7 cellular contexts compared by ENCODE assay signal in the genomic region with DNA sequence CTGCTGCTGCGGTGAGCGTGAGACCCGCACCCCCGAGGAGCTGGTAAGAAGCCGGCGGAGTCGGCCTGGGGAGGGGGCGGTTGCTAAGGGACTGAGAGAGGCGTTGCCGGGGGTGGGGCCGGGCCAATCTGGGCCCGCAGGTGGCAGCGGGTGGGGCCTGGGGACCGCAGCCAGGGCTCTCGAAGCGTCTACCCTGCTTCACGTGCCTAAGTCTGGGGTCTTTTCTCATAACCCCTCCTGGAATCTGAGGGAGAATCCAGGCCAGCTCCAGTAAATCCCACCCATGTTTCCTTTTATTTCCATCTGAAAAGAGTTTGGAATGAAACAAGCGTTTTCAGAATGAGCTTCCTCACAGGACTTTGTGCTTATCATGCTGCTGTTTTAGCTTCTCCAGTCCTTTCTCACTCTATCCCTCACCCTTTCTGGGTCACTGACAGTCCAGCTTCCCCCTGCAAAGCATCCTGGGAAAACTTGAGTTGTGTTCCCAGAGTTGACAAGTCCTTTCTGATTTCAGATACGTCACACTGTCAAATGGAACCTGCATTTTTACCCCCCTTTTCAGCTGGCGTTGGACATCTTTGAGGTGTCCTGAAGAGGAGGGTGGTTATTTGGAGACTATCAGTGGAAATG. TPM values are rescaled to one million over a fixed set of nuclear protein-coding genes. Genes with fewer than 3 reads are reported as not detected.
A peak's percentile ranks its signal among the peaks of the same experiment; 100 is the strongest.
DNase-seq lines count a peak whose midpoint lies in the region; ATAC-seq and TF ChIP-seq lines count a peak whose summit lies in the region.

No MANE protein-coding gene starts in this region.

- TF ChIP-seq CTCF in activated CD8-positive, alpha-beta T cell treated with anti-CD3 and anti-CD28 coated beads for 36 hours (IDR thresholded peaks at IDR 0.05), result no peak

- no peaks in the 10 kb centered on the region for H3K27me3 Mint-ChIP-seq in activated CD8-positive, alpha-beta T cell treated with anti-CD3 and anti-CD28 coated beads for 36 hours

- peaks cover 11% of the 10 kb centered on the region for H3K36me3 Mint-ChIP-seq in activated CD8-positive, alpha-beta T cell treated with anti-CD3 and anti-CD28 coated beads for 36 hours (ENCODE audit: low read depth)

- intact Hi-C loops in activated CD8-positive, alpha-beta T cell treated with anti-CD3 and anti-CD28 coated beads for 36 hours (cut with micrococcal nuclease), result no loop called here
- intact Hi-C loops in Right ventricle myocardium superior (cut with DNase I), result no loop called here

- H3K4me1 Mint-ChIP-seq in activated CD8-positive, alpha-beta T cell treated with anti-CD3 and anti-CD28 coated beads for 36 hours (ENCODE audit: low read depth), result peaks cover 52% of the 10 kb centered on the region

- H3K9me3 Mint-ChIP-seq in activated CD8-positive, alpha-beta T cell treated with anti-CD3 and anti-CD28 coated beads for 36 hours, result no peaks in the 10 kb centered on the region

- CTCF ChIA-PET in activated CD8-positive, alpha-beta T cell treated with anti-CD3 and anti-CD28 coated beads for 36 hours (lab: Charles Lee), result interaction anchor here (1.5 to 2.1 kb wide), 5 partner anchors 21 to 101 kb away, joined by 3 to 7 read pairs (median 5); no protein-coding TSS in a partner anchor

- H3K27ac Mint-ChIP-seq in activated CD8-positive, alpha-beta T cell treated with anti-CD3 and anti-CD28 coated beads for 36 hours, result peak overlapping the region; percentile 89

- peak; percentile 26 for DNase-seq in GM04503 (ENCODE audit: low read depth)
- no peak for DNase-seq in activated CD8-positive, alpha-beta T cell treated with anti-CD3 and anti-CD28 coated beads for 36 hours
- no peak for DNase-seq in Right ventricle myocardium superior
- DNase-seq in pons (ENCODE audit: low spot score), result peak; percentile 80
- DNase-seq in ecto neural progenitor cell (ENCODE audit: low spot score), result no peak

- ATAC-seq in GM21381 (IDR thresholded peaks at IDR 0.05; ENCODE audit: unreplicated experiment), result peak; percentile 42
- ATAC-seq in HG03571 (IDR thresholded peaks at IDR 0.05; ENCODE audit: unreplicated experiment), result peak; percentile 27
- ATAC-seq in activated CD8-positive, alpha-beta T cell treated with anti-CD3 and anti-CD28 coated beads for 36 hours, result peak; percentile 37
- peak; percentile 40 for ATAC-seq in Right ventricle myocardium superior (ENCODE audit: poor library complexity)

- POLR2A ChIA-PET in activated CD8-positive, alpha-beta T cell treated with anti-CD3 and anti-CD28 coated beads for 36 hours (lab: Charles Lee), result interaction anchor here (0.5 to 6.5 kb wide), 9 partner anchors 18 to 718 kb away, joined by 3 to 123 read pairs (median 3); partner anchors contain the start of gene MFN2

- peak overlapping the region; percentile 90 for H3K4me3 Mint-ChIP-seq in activated CD8-positive, alpha-beta T cell treated with anti-CD3 and anti-CD28 coated beads for 36 hours

RNA-seq across cellular contexts. Expression of gene CLCN6, which starts 0.4 kb away (rescaled TPM):
- 10 to 100 TPM; 10.8 to 12.2 TPM for total RNA-seq in activated CD8-positive, alpha-beta T cell treated with anti-CD3 and anti-CD28 coated beads for 36 hours
- 15.2 TPM for total RNA-seq in Right ventricle myocardium superior

RNA-seq across cellular contexts. Expression of gene MTHFR, which starts 0.7 kb away (rescaled TPM):
- total RNA-seq in activated CD8-positive, alpha-beta T cell treated with anti-CD3 and anti-CD28 coated beads for 36 hours, result 1 to 10 TPM; 9.6 TPM
- 34.6 TPM for total RNA-seq in Right ventricle myocardium superior

RNA-seq across cellular contexts. Expression of gene NPPA, which starts 41.2 kb away (rescaled TPM):
- not detected for total RNA-seq in activated CD8-positive, alpha-beta T cell treated with anti-CD3 and anti-CD28 coated beads for 36 hours
- total RNA-seq in Right ventricle myocardium superior, result 25.3 TPM

RNA-seq across cellular contexts. Expression of gene C1orf167, which starts 44.4 kb away (rescaled TPM):
- not detected for total RNA-seq in activated CD8-positive, alpha-beta T cell treated with anti-CD3 and anti-CD28 coated beads for 36 hours
- total RNA-seq in Right ventricle myocardium superior, result 2.7 TPM

RNA-seq across cellular contexts. Expression of gene NPPB, which starts 52.3 kb away (rescaled TPM):
- not detected for total RNA-seq in activated CD8-positive, alpha-beta T cell treated with anti-CD3 and anti-CD28 coated beads for 36 hours
- 5.1 TPM for total RNA-seq in Right ventricle myocardium superior

Comparison
In these comparisons a context has a peak if more than half of its experiments do, and no peak if none do; other contexts are left out.
1. DNase-seq: peak in GM04503 (single experiment) and pons (single experiment); none in activated CD8-positive, alpha-beta T cell treated with anti-CD3 and anti-CD28 coated beads for 36 hours (single experiment), Right ventricle myocardium superior (single experiment) and ecto neural progenitor cell (single experiment).
2. RNA of gene NPPA, which starts 41.2 kb away (total RNA-seq): 25.3 TPM in Right ventricle myocardium superior (single experiment); not detected in activated CD8-positive, alpha-beta T cell treated with anti-CD3 and anti-CD28 coated beads for 36 hours; every median in the first group is over 10 times any median in the second.
3. Peak in every context shown above with its lines, with median percentiles within 50 percentile points of each other: ATAC-seq.